22 cellular contexts compared by ENCODE assay signal in genomic region chr3:135809038-135809437, GRCh38.
"Had no signal": no experiment of that assay in that cellular context is flagged by ENCODE, and none has a peak within 500 bp of the region (broad histone marks: within the 10 kb centered on the region; RNA-seq: fewer than 3 reads in every experiment).

No MANE protein-coding gene starts in this region.

- H3K9me3 ChIP-seq: esophagus squamous epithelium, gastroesophageal sphincter, left ventricle myocardium inferior, lower lobe of right lung, spleen, stomach, thoracic aorta, transverse colon had no signal

- H3K36me3 Mint-ChIP-seq: memory B cell, mesothelial cell of epicardium, natural killer cell had no signal

- H3K4me3 Mint-ChIP-seq: memory B cell, mesothelial cell of epicardium, natural killer cell, neural crest cell had no signal

- H3K27ac ChIP-seq: epithelial cell of prostate, esophagus squamous epithelium, gastroesophageal sphincter, left ventricle myocardium inferior, lower lobe of right lung, spleen, stomach, thoracic aorta, transverse colon had no signal

- H3K4me3 ChIP-seq: esophagus squamous epithelium, gastroesophageal sphincter, left ventricle myocardium inferior, lower lobe of right lung, spleen, stomach, thoracic aorta, transverse colon had no signal

- H3K4me1 ChIP-seq: esophagus squamous epithelium, gastroesophageal sphincter, left ventricle myocardium inferior, lower lobe of right lung, spleen, stomach, transverse colon had no signal

- H3K9me3 Mint-ChIP-seq: mesothelial cell of epicardium, neural crest cell had no signal

- H3K36me3 ChIP-seq: esophagus squamous epithelium, gastroesophageal sphincter, left ventricle myocardium inferior, lower lobe of right lung, spleen, stomach, thoracic aorta, transverse colon had no signal

- H3K4me1 Mint-ChIP-seq: memory B cell, mesothelial cell of epicardium, natural killer cell had no signal

- H3K27me3 ChIP-seq: transverse colon had no signal

- ATAC-seq: gastroesophageal sphincter, lower lobe of right lung, natural killer cell, sciatic nerve had no signal

- DNase-seq: effector memory CD4-positive, alpha-beta T cell; esophagus squamous epithelium; foreskin fibroblast; glutamatergic neuron; islet precursor cell; left ventricle myocardium inferior; lower lobe of right lung; natural killer cell; spleen; stimulated activated CD4-positive, alpha-beta T cell treated with anti-CD3 and anti-CD28 coated beads, Interleukin-15, amount 100 ng/mL, for 24 hours; stimulated activated CD4-positive, alpha-beta T cell treated with anti-CD3 and anti-CD28 coated beads, Interleukin-1b, Interleukin-23, amount 100 ng/mL, for 48 hours; stimulated activated CD4-positive, alpha-beta T cell treated with anti-CD3 and anti-CD28 coated beads, Interleukin-4, amount 100 ng/mL, for 24 hours; stimulated activated naive CD4-positive, alpha-beta T cell; stomach; transverse colon had no signal

- H3K27ac Mint-ChIP-seq: memory B cell, mesothelial cell of epicardium, natural killer cell had no signal
